ENCODE assay signal across 21 cellular contexts in genomic region chr20:58683132-58683531, GRCh38. TPM values are rescaled to one million over a fixed set of nuclear protein-coding genes. Genes with fewer than 3 reads are reported as not detected.
DNase-seq lines count a peak whose midpoint lies in the region; ATAC-seq, FAIRE-seq and TF ChIP-seq lines count a peak whose summit lies in the region.
"Had no signal": no experiment of that assay in that cellular context is flagged by ENCODE, and none has a peak within 500 bp of the region (broad histone marks: within the 10 kb centered on the region; RNA-seq: fewer than 3 reads in every experiment).

No MANE protein-coding gene starts in this region.

- WGBS in GM23248 (ENCODE audit: low coverage in 1 of 2, low lambda C conversion rate in 2 of 2, missing lambda C conversion rate in 2 of 2), 2 experiments, result 90 to 93% methylated on average over 5 to 6 of the region's 6 CpGs
- WGBS in stomach, 5 donors, result 90 to 95% (median 93%) methylated on average over 6 of the region's 6 CpGs

- H3K27me3 ChIP-seq in GM23248 (replicated peaks; ENCODE audit: insufficient read depth) (no peaks in the 10 kb centered on the region), SJCRH30 (no peaks in the 10 kb centered on the region), osteoblast (ENCODE audit: insufficient read depth, low read length) (no peaks in the 10 kb centered on the region), stomach (no peaks in the 10 kb centered on the region)
- H3K27me3 ChIP-seq: BE2C had no signal

- TF ChIP-seq POLR2A in stomach (IDR thresholded peaks at IDR 0.05), result no peak

- TF ChIP-seq EP300 in stomach (IDR thresholded peaks at IDR 0.05), result no peak

- H3K27ac ChIP-seq in GM23248 (0 out of 2 replicates have a peak overlapping the region, but pooled peaks have one; percentile 7), SJCRH30 (0 out of 2 replicates have a peak overlapping the region, but pooled peaks have one; percentile 1), osteoblast (ENCODE audit: low read depth, low read length) (no peak overlapping the region), stomach (no peak overlapping the region)

- no peak for DNase-seq in GM23248
- DNase-seq in HTR-8/SVneo (ENCODE audit: insufficient read length, low spot score), result no peak
- DNase-seq in SJCRH30, result no peak
- peak; percentile 60 for DNase-seq in osteoblast (ENCODE audit: insufficient read length, low spot score, missing footprints)
- no peak for DNase-seq in stomach
- DNase-seq: ACHN; BE2C; C1 segment of cervical spinal cord; CD4-positive, CD25-positive, alpha-beta regulatory T cell; CD8-positive, alpha-beta memory T cell; COR-L47; GOT3; H7 had no signal

- intact Hi-C loops in stomach (cut with DNase I; ENCODE audit: low total_unique reads), result no loop called here

- H3F3A ChIP-seq in GM23248 (ENCODE audit: insufficient read depth), result peaks cover 13% of the 10 kb centered on the region

- ATAC-seq in HG02571 (IDR thresholded peaks at IDR 0.05; ENCODE audit: unreplicated experiment) (no peak), GM18517 (IDR thresholded peaks at IDR 0.05; ENCODE audit: unreplicated experiment) (no peak)
- ATAC-seq: HCT116, HepG2 had no signal

- FAIRE-seq in HTR-8/SVneo (lab: Jason Lieb, UNC), result peak; percentile 28
- FAIRE-seq: A204.1, D721Med, G401.6, GM12891, HepG2 had no signal

- peaks cover 9% of the 10 kb centered on the region for H3K4me1 ChIP-seq in GM23248 (ENCODE audit: insufficient read depth)
- peaks cover 10% of the 10 kb centered on the region for H3K4me1 ChIP-seq in SJCRH30
- no peaks in the 10 kb centered on the region for H3K4me1 ChIP-seq in osteoblast (ENCODE audit: insufficient read depth, low read length)
- H3K4me1 ChIP-seq in stomach, result no peaks in the 10 kb centered on the region
- H3K4me1 ChIP-seq: BE2C had no signal

- H3K36me3 ChIP-seq in GM23248 (ENCODE audit: low read depth) (peaks cover 3% of the 10 kb centered on the region; the same call in 1 of the 2 replicates), SJCRH30 (peaks cover 21% of the 10 kb centered on the region), osteoblast (ENCODE audit: insufficient read depth, low read length) (peaks cover 20% of the 10 kb centered on the region), stomach (peaks cover 0 to 46% (median 35%) of the 10 kb centered on the region in 4 donors)

- H4K20me1 ChIP-seq in GM23248 (ENCODE audit: insufficient read depth) (no peaks in the 10 kb centered on the region), osteoblast (ENCODE audit: insufficient read depth, low read length) (no peaks in the 10 kb centered on the region)

- no peak for TF ChIP-seq CTCF in osteoblast (IDR thresholded peaks at IDR 0.05; ENCODE audit: extremely low read depth, low read depth, low read length)
- TF ChIP-seq CTCF in stomach (IDR thresholded peaks at IDR 0.05), result no peak

- H3K4me3 ChIP-seq in GM23248 (no peak overlapping the region), SJCRH30 (no peak overlapping the region), osteoblast (ENCODE audit: insufficient read depth, low read length) (no peak overlapping the region), stomach (no peak overlapping the region)

- H3K9me3 ChIP-seq in GM23248 (ENCODE audit: low read depth) (no peaks in the 10 kb centered on the region), SJCRH30 (replicated peaks) (no peaks in the 10 kb centered on the region), osteoblast (ENCODE audit: low read depth, low read length) (no peaks in the 10 kb centered on the region), stomach (no peaks in the 10 kb centered on the region)
- H3K9me3 ChIP-seq: BE2C had no signal

- H3K4me2 ChIP-seq in GM23248 (ENCODE audit: unreplicated experiment) (no peak overlapping the region), osteoblast (ENCODE audit: insufficient read depth, low read length) (no peak overlapping the region)

- H2AFZ ChIP-seq in GM23248 (no peak overlapping the region), osteoblast (ENCODE audit: low read length) (no peak overlapping the region)

- in situ Hi-C loops in GM23248 (cut with MboI), result no loop called here

- no peak overlapping the region for H3K9ac ChIP-seq in GM23248

- H3K9me2 ChIP-seq in GM23248 (ENCODE audit: insufficient read depth), result no peaks in the 10 kb centered on the region

- H3K79me2 ChIP-seq in GM23248 (ENCODE audit: insufficient read depth), result peaks cover 6% of the 10 kb centered on the region; the same call in 1 of the 2 replicates
- H3K79me2 ChIP-seq in osteoblast (ENCODE audit: insufficient read depth, low read length), result no peaks in the 10 kb centered on the region

RNA-seq across cellular contexts. Expression of gene NPEPL1, which starts 9.5 kb away (rescaled TPM):
- total RNA-seq in GM23248 (2014; rRNA removed; shearing (Covaris generic)), result 37.5 and 37.7 TPM in 2 replicates
- 46.1 and 49.8 TPM in 2 replicates for polyA plus RNA-seq in GM23248 (2016; fragmentation: Nextera tagmentation; extraction: Ambion mirVana)
- 3.9 and 6.3 TPM in 2 replicates for total RNA-seq in SJCRH30 (2014; rRNA removed; shearing (Covaris generic))
- 26.8 and 29.7 TPM in 2 replicates for total RNA-seq in osteoblast
- total RNA-seq in stomach, result 100 to 1,000 TPM in 2 of 5 donors, 10 to 100 TPM in 3; 29.7 to 134 (median 60.7) TPM
- polyA plus RNA-seq in stomach, result 10 to 100 TPM; 15.3 to 36.2 (median 27.8) TPM

RNA-seq across cellular contexts. Expression of gene STX16, which starts 32.0 kb away (rescaled TPM):
- total RNA-seq in GM23248 (2014; rRNA removed; shearing (Covaris generic)), result 15.8 and 17.6 TPM in 2 replicates
- polyA plus RNA-seq in GM23248 (2016; fragmentation: Nextera tagmentation; extraction: Ambion mirVana) (30.6 and 36.9 TPM in 2 replicates), stomach (10 to 100 TPM; 12.8 to 38.0 (median 14.8) TPM)
- 28.4 and 38.0 TPM in 2 replicates for total RNA-seq in SJCRH30 (2014; rRNA removed; shearing (Covaris generic))
- total RNA-seq in osteoblast (24.2 and 28.6 TPM in 2 replicates), stomach (100 to 1,000 TPM in 2 of 5 donors, 10 to 100 TPM in 3; 30.4 to 179 (median 79.0) TPM)

Comparison
In these comparisons a context has a peak if more than half of its experiments do, and no peak if none do; other contexts are left out.
1. H3K27ac ChIP-seq: peak in GM23248 (single experiment) and SJCRH30 (single experiment); none in osteoblast (single experiment) and stomach (0 of 5).